Comparison of ENCODE assay signal across 17 cellular contexts in the genomic region with DNA sequence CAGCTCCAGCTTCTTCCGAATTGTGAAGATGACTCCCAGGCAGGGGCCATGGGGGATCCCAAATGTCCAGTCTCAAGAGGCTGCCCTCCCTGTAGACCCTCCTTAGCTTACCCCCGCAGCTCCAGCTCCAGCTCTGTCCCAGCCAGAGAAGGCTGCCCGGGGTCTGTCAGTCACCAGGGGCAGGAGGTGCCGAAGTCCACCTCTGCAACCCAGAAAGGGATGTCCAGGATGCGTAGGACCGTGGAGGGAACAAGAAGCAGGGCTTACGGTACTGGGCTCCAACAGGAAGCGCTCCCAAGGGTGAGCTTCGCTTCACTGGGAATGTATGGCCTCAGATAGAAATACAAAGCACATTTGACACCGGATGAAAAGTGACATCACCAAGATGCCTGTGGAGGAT. TPM values are rescaled to one million over a fixed set of nuclear protein-coding genes. Genes with fewer than 3 reads are reported as not detected.
DNase-seq lines count a peak whose midpoint lies in the region; ATAC-seq, FAIRE-seq and TF ChIP-seq lines count a peak whose summit lies in the region.
"Had no signal": no experiment of that assay in that cellular context is flagged by ENCODE, and none has a peak within 500 bp of the region (broad histone marks: within the 10 kb centered on the region; RNA-seq: fewer than 3 reads in every experiment).

No MANE protein-coding gene starts in this region.

- H3K27me3 ChIP-seq in H1 (replicated peaks in 1 of 4; ENCODE audit: control insufficient read depth in 3 of 4, extremely low read depth in 1 of 4, insufficient read depth in 3 of 4, low read length in 3 of 4) (no peaks in the 10 kb centered on the region), adrenal gland (no peaks in the 10 kb centered on the region)
- H3K27me3 ChIP-seq: body of pancreas, tibial artery had no signal

- H3K4me1 ChIP-seq in H1 (replicated peaks in 1 of 4; ENCODE audit: control insufficient read depth in 3 of 4, insufficient read depth in 4 of 4, low read length in 3 of 4) (peaks cover 0 to 16% (median 10%) of the 10 kb centered on the region in 4 experiments; a peak in 5 of 7 replicates), adrenal gland (replicated peaks in 1 of 2) (peaks cover 0 to 26% of the 10 kb centered on the region in 2 donors)

- no peak overlapping the region for H2AK5ac ChIP-seq in H1 (ENCODE audit: low read depth, low read length)

- intact Hi-C loops in adrenal gland (cut with DNase I), result no loop called here

- POLR2A ChIA-PET in H1 (lab: Charles Lee; ENCODE audit: partially characterized antibody), result interaction anchor here (0.7 kb wide), 1 partner anchor 9 kb away, joined by 3 read pairs; no protein-coding TSS in a partner anchor

- no peaks in the 10 kb centered on the region for H3K9me3 Mint-ChIP-seq in activated naive CD4-positive, alpha-beta T cell treated with anti-CD3 and anti-CD28 coated beads, Interleukin-2, amount 50 U/mL, for 72 hours
- H3K9me3 Mint-ChIP-seq in stimulated activated memory B cell treated with anti-CD40 and anti-IgM and Interleukin-4, amounts not matched to agents 10 μg/mL and 1 μg/mL and 100 μg/mL, for 72 hours, result no peaks in the 10 kb centered on the region
- H3K9me3 Mint-ChIP-seq: activated naive CD4-positive, alpha-beta T cell treated with anti-CD3 and anti-CD28 coated beads, Interleukin-2, amount 10 ng/mL, durations not matched to agents 7 days and 5 days had no signal

- no peak overlapping the region for H3K4me3 Mint-ChIP-seq in stimulated activated memory B cell treated with anti-CD40 and anti-IgM and Interleukin-4, amounts not matched to agents 10 μg/mL and 1 μg/mL and 100 μg/mL, for 72 hours
- H3K4me3 Mint-ChIP-seq: activated naive CD4-positive, alpha-beta T cell treated with anti-CD3 and anti-CD28 coated beads, Interleukin-2, amount 10 ng/mL, durations not matched to agents 7 days and 5 days had no signal

- peak in 1 of 2 donors; percentile 49 for DNase-seq in activated naive CD4-positive, alpha-beta T cell treated with anti-CD3 and anti-CD28 coated beads, Interleukin-2, amount 50 U/mL, for 72 hours (ENCODE audit: low spot score in 2 of 2)
- no peak for DNase-seq in activated naive CD4-positive, alpha-beta T cell treated with Interleukin-2 at 50 U/mL for 16 hours
- DNase-seq in NCI-H69 (lab: John Stamatoyannopoulos, UW) (peak; percentile 18), H1 (ENCODE audit: low read depth in 1 of 2, low spot score in 2 of 2) (no peak), adrenal gland (no peak), T-helper 1 cell (no peak)
- no peak for DNase-seq in stimulated activated CD8-positive, alpha-beta memory T cell treated with anti-CD3 and anti-CD28 coated beads, Interleukin-4, amount 100 ng/mL, for 48 hours
- DNase-seq: body of pancreas, cortex of kidney, GF-D8, KBM-7, NCI-H1694 treated with DMSO at 0.1 percent for 48 hours, NCI-H2227 treated with DMSO at 0.1 percent for 48 hours, SHP77 treated with DMSO at 0.1 percent for 48 hours, tibial artery had no signal

- WGBS in H1 (ENCODE audit: extremely low coverage in 1 of 2, insufficient coverage in 1 of 2, insufficient read length in 1 of 2, insufficient replicate concordance in 2 of 2, low coverage in 1 of 2, low lambda C conversion rate in 2 of 2, missing lambda C conversion rate in 1 of 2), 2 experiments, result 85% methylated on average over 10 of the region's 10 CpGs; no CpG with 5 or more reads in 1 of the 2 experiments
- WGBS in adrenal gland, 4 donors, result 92 to 96% (median 93%) methylated on average over 10 of the region's 10 CpGs

- no peak for FAIRE-seq in H1 (lab: Jason Lieb, UNC)

- H3K27ac ChIP-seq in H1 (ENCODE audit: low read depth, low read length) (no peak overlapping the region), adrenal gland (no peak overlapping the region)
- H3K27ac ChIP-seq: body of pancreas, tibial artery had no signal

- no peaks in the 10 kb centered on the region for H3K23me2 ChIP-seq in H1 (ENCODE audit: low read depth, low read length)

- H4K20me1 ChIP-seq in H1 (replicated peaks in 1 of 2; ENCODE audit: control insufficient read depth in 1 of 2, insufficient read depth in 2 of 2, low read length in 2 of 2), result peaks cover 8 to 30% of the 10 kb centered on the region in 2 experiments

- H4K91ac ChIP-seq in H1 (replicated peaks; ENCODE audit: insufficient read length, low read length), result no peak overlapping the region

- H2BK20ac ChIP-seq in H1 (ENCODE audit: low read length), result no peak overlapping the region

- peaks cover 70% of the 10 kb centered on the region for H3K4me1 Mint-ChIP-seq in stimulated activated memory B cell treated with anti-CD40 and anti-IgM and Interleukin-4, amounts not matched to agents 10 μg/mL and 1 μg/mL and 100 μg/mL, for 72 hours

- H3K9ac ChIP-seq in H1 (replicated peaks in 1 of 4; ENCODE audit: extremely low read depth in 1 of 4, low read depth in 3 of 4, low read length in 3 of 4), result no peak overlapping the region

- H2BK15ac ChIP-seq in H1 (ENCODE audit: low read length), result no peak overlapping the region

- no peaks in the 10 kb centered on the region for H3K9me3 ChIP-seq in H1 (ENCODE audit: insufficient read depth in 2 of 2, low read depth in 1 of 2, low read length in 1 of 2)
- H3K9me3 ChIP-seq in adrenal gland (replicated peaks in 1 of 3), result no peaks in the 10 kb centered on the region
- H3K9me3 ChIP-seq: body of pancreas, tibial artery had no signal

- no peak for TF ChIP-seq EP300 in H1 (IDR thresholded peaks at IDR 0.05; ENCODE audit: borderline replicate concordance in 1 of 2, low read depth in 2 of 2, low read length in 2 of 2)

- no peak overlapping the region for H3K14ac ChIP-seq in H1 (ENCODE audit: insufficient read length)

- peaks cover 38% of the 10 kb centered on the region for H3K79me1 ChIP-seq in H1 (ENCODE audit: low read depth, low read length)

- TF ChIP-seq RAD21 in H1 (IDR thresholded peaks at IDR 0.05 in 1 of 2, conservative IDR thresholded peaks at IDR 0.05 in 1 of 2; ENCODE audit: low read depth in 2 of 2, low read length in 2 of 2), result no peak

- H3K56ac ChIP-seq in H1 (replicated peaks; ENCODE audit: insufficient read length, low read depth, low read length), result no peak overlapping the region

- no peak overlapping the region for H3K23ac ChIP-seq in H1 (ENCODE audit: insufficient read length)

- H2AFZ ChIP-seq in H1 (ENCODE audit: low read length), result no peak overlapping the region

- no peak overlapping the region for H3K4ac ChIP-seq in H1 (replicated peaks; ENCODE audit: insufficient read length, low read depth, low read length)

- no peak overlapping the region for H3K4me3 ChIP-seq in H1 (ENCODE audit: extremely low read depth in 1 of 4, insufficient read depth in 2 of 4, low read depth in 3 of 4, low read length in 4 of 4)
- no peak overlapping the region for H3K4me3 ChIP-seq in adrenal gland
- H3K4me3 ChIP-seq: body of pancreas, tibial artery had no signal

- CTCF ChIA-PET in H1 (lab: Charles Lee; ENCODE audit: partially characterized antibody), result interaction anchor here (0.6 to 2.3 kb wide), 6 partner anchors 9 to 127 kb away, joined by 3 to 8 read pairs (median 4); no protein-coding TSS in a partner anchor

- ATAC-seq in activated naive CD4-positive, alpha-beta T cell treated with anti-CD3 and anti-CD28 coated beads, Interleukin-2, amount 50 U/mL, for 72 hours, result no peak
- no peak for ATAC-seq in stimulated activated memory B cell treated with anti-CD40 and anti-IgM and Interleukin-4, amounts not matched to agents 10 μg/mL and 1 μg/mL and 100 μg/mL, for 72 hours
- ATAC-seq: body of pancreas had no signal

- H2BK12ac ChIP-seq in H1 (ENCODE audit: low read depth, low read length), result no peak overlapping the region

- H3K27ac Mint-ChIP-seq in activated naive CD4-positive, alpha-beta T cell treated with anti-CD3 and anti-CD28 coated beads, Interleukin-2, amount 50 U/mL, for 72 hours, result peak overlapping the region; percentile 78 to 91
- H3K27ac Mint-ChIP-seq in stimulated activated memory B cell treated with anti-CD40 and anti-IgM and Interleukin-4, amounts not matched to agents 10 μg/mL and 1 μg/mL and 100 μg/mL, for 72 hours, result peak overlapping the region; percentile 35

- peak overlapping the region; percentile 60; the same call in 1 of the 2 replicates for H4K8ac ChIP-seq in H1 (ENCODE audit: extremely low read depth, insufficient read depth, low read length)

- peaks cover 0 to 13% of the 10 kb centered on the region in 2 donors for H3K36me3 Mint-ChIP-seq in activated naive CD4-positive, alpha-beta T cell treated with anti-CD3 and anti-CD28 coated beads, Interleukin-2, amount 50 U/mL, for 72 hours
- H3K36me3 Mint-ChIP-seq in stimulated activated memory B cell treated with anti-CD40 and anti-IgM and Interleukin-4, amounts not matched to agents 10 μg/mL and 1 μg/mL and 100 μg/mL, for 72 hours, result peaks cover 43% of the 10 kb centered on the region

- no peak overlapping the region for H4K5ac ChIP-seq in H1 (ENCODE audit: insufficient read length, low read depth, low read length)

- H3K4me2 ChIP-seq in H1 (ENCODE audit: insufficient read depth in 1 of 2, low read depth in 2 of 2, low read length in 2 of 2), result no peak overlapping the region; a peak in 1 of 4 replicates

- H3K27me3 Mint-ChIP-seq in stimulated activated memory B cell treated with anti-CD40 and anti-IgM and Interleukin-4, amounts not matched to agents 10 μg/mL and 1 μg/mL and 100 μg/mL, for 72 hours, result no peaks in the 10 kb centered on the region
- H3K27me3 Mint-ChIP-seq: activated naive CD4-positive, alpha-beta T cell treated with anti-CD3 and anti-CD28 coated beads, Interleukin-2, amount 10 ng/mL, durations not matched to agents 7 days and 5 days had no signal

- no peaks in the 10 kb centered on the region; a peak in 1 of 8 replicates for H3K36me3 ChIP-seq in H1 (ENCODE audit: control insufficient read depth in 2 of 4, insufficient read depth in 4 of 4, low read length in 3 of 4)
- no peaks in the 10 kb centered on the region for H3K36me3 ChIP-seq in adrenal gland (replicated peaks in 1 of 2)

- TF ChIP-seq CTCF in H1 (IDR thresholded peaks at IDR 0.05; ENCODE audit: control extremely low read depth in 1 of 3, insufficient read depth in 1 of 3, low read depth in 1 of 3, low read length in 3 of 3), result no peak
- TF ChIP-seq CTCF in adrenal gland (IDR thresholded peaks at IDR 0.05), result no peak

- H3K79me2 ChIP-seq in H1 (ENCODE audit: control insufficient read depth in 1 of 2, insufficient read depth in 2 of 2, low read length in 2 of 2), result peaks cover 0 to 82% of the 10 kb centered on the region in 2 experiments; a peak in 3 of 4 replicates

- H2BK120ac ChIP-seq in H1 (replicated peaks; ENCODE audit: low read depth, low read length), result no peak overlapping the region

- no peak overlapping the region for H3K18ac ChIP-seq in H1 (ENCODE audit: extremely low read depth, low read length)

- H2BK5ac ChIP-seq in H1 (ENCODE audit: low read depth, low read length), result peak overlapping the region; percentile 71; the same call in 1 of the 2 replicates

- TF ChIP-seq POLR2A in H1 (IDR thresholded peaks at IDR 0.05; ENCODE audit: control extremely low read depth in 1 of 2, low read depth in 2 of 2, low read length in 2 of 2) (no peak), adrenal gland (IDR thresholded peaks at IDR 0.05) (no peak)

RNA-seq across cellular contexts. Expression of a gene that starts 6.0 kb away (rescaled TPM):
- total RNA-seq in activated naive CD4-positive, alpha-beta T cell treated with anti-CD3 and anti-CD28 coated beads, Interleukin-2, amount 50 U/mL, for 72 hours, result 10 to 100 TPM; 14.0 to 14.1 TPM
- 10.5 and 11.4 TPM in 2 replicates for total RNA-seq in H1 (2021; fragmentation: NEBNext Ultra II Directional; extraction: Animal tissue kit (Norgen Biotek cat#: 25700))
- polyA plus RNA-seq in H1 (2011; rRNA removed), result 13.6 and 16.0 TPM in 2 replicates
- 13.7 TPM for polyA plus RNA-seq in H1 (2011; cell fraction: cytosol; rRNA removed)
- polyA plus RNA-seq in H1 (2011; cell fraction: nucleus; rRNA removed), result 20.8 TPM
- 8.4 to 11.4 TPM (median 9.9 TPM) in 4 replicates for polyA plus RNA-seq in H1 (2012, experiment 1 of 2)
- 4.4 TPM for polyA plus RNA-seq in H1 (2012, experiment 2 of 2)
- 5.3 TPM for polyA plus RNA-seq in H1 (2013, experiment 1 of 2)
- 4.4 TPM for polyA plus RNA-seq in H1 (2013, experiment 2 of 2)
- polyA minus RNA-seq in H1 (2011; rRNA and poly(A)+ RNA removed), result 38.5 and 39.0 TPM in 2 replicates
- polyA minus RNA-seq in H1 (2011; cell fraction: cytosol; rRNA and poly(A)+ RNA removed), result 11.1 TPM
- 10.5 TPM for polyA minus RNA-seq in H1 (2011; cell fraction: nucleus; rRNA and poly(A)+ RNA removed)
- total RNA-seq in adrenal gland, result 10 to 100 TPM in 1 of 8 donors, 1 to 10 TPM in 7; 2.9 to 16.6 (median 8.5) TPM
- polyA plus RNA-seq in adrenal gland, result 10 to 100 TPM in 2 of 3 donors, 1 to 10 TPM in 1; 6.7 to 13.2 (median 12.5) TPM
